In the genomic region with DNA sequence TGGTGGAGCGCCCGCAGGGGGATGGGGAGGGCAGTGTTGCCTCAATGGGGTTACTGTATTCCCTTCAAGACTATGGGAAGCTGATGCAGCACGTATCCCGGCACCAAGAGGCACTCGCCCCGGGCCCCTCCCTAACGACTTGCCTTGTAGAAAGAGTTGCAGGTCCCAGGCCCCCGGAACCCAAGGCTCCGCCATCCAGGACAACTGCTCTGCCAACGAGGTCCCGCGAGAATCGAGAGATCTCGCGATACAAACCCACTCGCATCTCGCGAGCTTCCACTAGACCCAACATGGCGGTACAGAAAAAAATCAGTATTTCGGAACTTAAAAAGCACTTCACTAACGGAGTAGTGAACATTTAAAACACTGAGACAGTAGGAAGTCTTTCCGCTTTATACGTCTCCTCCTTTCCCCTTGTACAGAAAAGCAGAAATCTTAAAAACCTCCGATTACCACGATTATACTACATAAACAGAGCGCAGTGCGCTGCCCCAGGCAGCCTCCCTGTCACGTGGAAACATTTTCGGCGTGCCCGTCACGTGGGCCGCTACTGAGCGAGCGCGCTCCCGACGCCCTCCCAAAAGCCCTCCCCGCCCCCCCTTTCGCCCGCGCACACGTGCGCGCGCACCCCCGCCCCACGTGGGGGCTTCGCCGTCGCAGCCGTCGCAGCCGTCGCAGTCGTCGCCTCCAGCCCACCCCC, we compare ENCODE assay signal across 8 cellular contexts. TPM values are rescaled to one million over a fixed set of nuclear protein-coding genes. Genes with fewer than 3 reads are reported as not detected.
DNase-seq lines count a peak whose midpoint lies in the region; ATAC-seq lines count a peak whose summit lies in the region.

Gene ZZZ3, minus strand, starts transcription at position 217 of the 700 bp plus-strand sequence. CDS start 49,304 bp downstream, outside the sequence.

- H3K4me3 Mint-ChIP-seq in effector memory CD8-positive, alpha-beta T cell = peak within 1 kb of the TSS; percentile 89 to 93
- H3K4me3 Mint-ChIP-seq in memory B cell = peak within 1 kb of the TSS; percentile 91

- H3K27ac Mint-ChIP-seq in effector memory CD8-positive, alpha-beta T cell = peak within 1 kb of the TSS; percentile 96 to 97
- H3K27ac Mint-ChIP-seq in memory B cell = peak within 1 kb of the TSS; percentile 98

- H3K27me3 Mint-ChIP-seq in effector memory CD8-positive, alpha-beta T cell = no peaks in the 10 kb centered on the region
- no peaks in the 10 kb centered on the region for H3K27me3 Mint-ChIP-seq in memory B cell

- peak; percentile 92 for DNase-seq in CMK (ENCODE audit: low read depth)
- peak; percentile 97 for DNase-seq in HS-5 (ENCODE audit: low read depth)
- DNase-seq in NK-92 treated with Interleukin-12 subunit alpha and Interleukin-12 subunit beta, amount 100 ng/mL, for 24 hours (lab: John Stamatoyannopoulos, UW) = peak; percentile 83
- DNase-seq in effector memory CD8-positive, alpha-beta T cell = peak; percentile 92 to 94 (median 93)
- peak; percentile 93 to 94 for DNase-seq in memory B cell (ENCODE audit: low spot score in 2 of 2)
- DNase-seq in stimulated activated CD8-positive, alpha-beta memory T cell treated with anti-CD3 and anti-CD28 coated beads, Interleukin-12 subunit alpha, Interleukin-12 subunit beta, amount 100 ng/mL, for 24 hours (ENCODE audit: extremely low read depth) = peak; percentile 61

- ATAC-seq in GM19468 (IDR thresholded peaks at IDR 0.05; ENCODE audit: extremely low read depth, unreplicated experiment) = peak; percentile 71
- ATAC-seq in effector memory CD8-positive, alpha-beta T cell (replicated peaks) = peak; percentile 67
- peak; percentile 71 for ATAC-seq in memory B cell (ENCODE audit: low read depth)

- no peaks in the 10 kb centered on the region for H3K9me3 Mint-ChIP-seq in effector memory CD8-positive, alpha-beta T cell
- H3K9me3 Mint-ChIP-seq in memory B cell = no peaks in the 10 kb centered on the region

- CTCF ChIA-PET in activated CD8-positive, alpha-beta memory T cell treated with anti-CD3 and anti-CD28 coated beads for 36 hours (lab: Charles Lee) = interaction anchor here (0.6 to 1.4 kb wide), 7 partner anchors 9 to 295 kb away, joined by 3 to 4 read pairs (median 3); partner anchors contain the start of gene MIGA1

- peaks cover 30% of the 10 kb centered on the region for H3K36me3 Mint-ChIP-seq in effector memory CD8-positive, alpha-beta T cell (ENCODE audit: insufficient read depth)
- H3K36me3 Mint-ChIP-seq in memory B cell = peaks cover 1% of the 10 kb centered on the region

- POLR2A ChIA-PET in activated CD8-positive, alpha-beta memory T cell treated with anti-CD3 and anti-CD28 coated beads for 36 hours (lab: Charles Lee) = interaction anchor here (0.7 to 2.6 kb wide), 5 partner anchors 11 to 322 kb away, joined by 3 to 10 read pairs (median 6); partner anchors contain the start of genes DNAJB4 and FUBP1

- H3K4me1 Mint-ChIP-seq in effector memory CD8-positive, alpha-beta T cell (ENCODE audit: low read depth in 2 of 2) = peaks cover 27 to 35% of the 10 kb centered on the region in 2 donors
- peaks cover 22% of the 10 kb centered on the region for H3K4me1 Mint-ChIP-seq in memory B cell

RNA-seq across cellular contexts. Expression of gene ZZZ3, which starts in this region (rescaled TPM):
- 10 to 100 TPM; 52.1 to 54.0 TPM for total RNA-seq in activated CD8-positive, alpha-beta memory T cell treated with anti-CD3 and anti-CD28 coated beads for 36 hours

Comparison
In these comparisons a context has a peak if more than half of its experiments do, and no peak if none do; other contexts are left out.
1. Peak in every context shown above with its lines: DNase-seq and ATAC-seq.